ENCODE assay signal across 1 cellular context in the genomic region with DNA sequence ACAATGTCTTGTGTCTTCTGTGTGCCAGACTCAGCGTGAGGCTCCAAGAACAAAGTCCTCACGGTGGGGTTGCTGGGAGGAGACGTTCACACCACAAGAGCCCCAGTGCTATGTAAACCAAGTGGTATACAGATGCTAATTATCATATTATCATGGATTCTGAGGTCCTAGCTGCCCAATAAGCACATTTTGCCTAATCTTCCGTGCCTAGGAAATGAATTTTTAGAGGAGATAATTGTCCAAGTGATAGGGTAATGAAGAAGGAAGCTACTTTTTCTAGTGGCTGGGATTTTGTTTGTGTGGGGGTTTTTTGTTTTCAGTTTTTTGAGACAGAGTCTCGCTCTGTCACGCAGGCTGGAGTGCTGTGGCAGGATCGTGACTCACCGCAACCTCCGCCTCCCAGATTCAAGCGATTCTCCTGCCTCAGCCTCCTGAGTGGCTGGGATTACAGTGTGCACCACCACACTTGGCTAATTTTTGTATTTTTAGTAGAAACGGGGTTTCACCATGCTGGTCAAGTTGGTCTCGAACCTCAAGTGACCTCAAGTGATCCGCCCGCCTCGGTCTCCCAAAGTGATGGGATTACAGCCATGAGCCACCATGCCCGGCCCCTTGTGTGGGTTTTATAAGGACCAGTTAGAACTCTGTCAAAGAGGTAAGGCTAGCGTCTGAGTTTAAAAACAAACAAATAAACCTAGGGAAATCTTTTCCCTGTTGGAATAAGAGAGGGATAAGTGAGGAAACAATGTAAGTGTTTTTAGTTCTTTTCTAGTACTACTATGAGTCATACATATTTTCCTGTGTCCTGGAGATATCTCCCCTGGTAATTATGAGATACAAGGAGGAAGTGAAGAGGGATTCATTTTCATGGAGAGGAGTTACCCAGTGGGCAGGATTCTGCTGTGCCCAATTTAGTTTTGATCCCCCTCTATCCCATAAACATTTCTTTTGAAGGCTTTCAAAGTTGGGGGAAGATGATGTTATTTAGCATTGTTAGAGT.
A peak's percentile ranks its signal among the peaks of the same experiment; 100 is the strongest.
TF ChIP-seq lines count a peak whose summit lies in the region.

No MANE protein-coding gene starts in this region.

TF ChIP-seq in GM23338, 12 proteins besides CTCF, POLR2A, EP300 and RAD21 (continued from another document):
- TF ChIP-seq ZNF462 (CRISPR knock-in tag; IDR thresholded peaks at IDR 0.05) (peak; percentile 34; the same call in 1 of the 2 replicates), NANOG (IDR thresholded peaks at IDR 0.05; ENCODE audit: borderline replicate concordance) (peak; percentile 95)
